In genomic region chr2:27866237-27866636, GRCh38 we compare ENCODE assay signal across 33 cellular contexts. TPM values are rescaled to one million over a fixed set of nuclear protein-coding genes. Genes with fewer than 3 reads are reported as not detected.
"Had no signal": no experiment of that assay in that cellular context is flagged by ENCODE, and none has a peak within 500 bp of the region (broad histone marks: within the 10 kb centered on the region; RNA-seq: fewer than 3 reads in every experiment).

No MANE protein-coding gene starts in this region.

- ATAC-seq: activated CD4-positive, CD25-positive, alpha-beta regulatory T cell treated with anti-CD3 and anti-CD28 coated beads, Interleukin-2, amount 50 U/mL, for 24 hours; activated CD8-positive, alpha-beta memory T cell treated with anti-CD3 and anti-CD28 coated beads, Interleukin-2, amount 10 ng/mL, durations not matched to agents 7 days and 5 days; activated CD8-positive, alpha-beta T cell treated with anti-CD3 and anti-CD28 coated beads, Interleukin-2, amount 10 ng/mL, durations not matched to agents 7 days and 5 days; activated naive CD4-positive, alpha-beta T cell treated with anti-CD3 and anti-CD28 coated beads, Interleukin-2, amount 50 U/mL, for 72 hours; foreskin keratinocyte; gastrocnemius medialis; heart left ventricle; T-helper 17 cell had no signal

- H3K9me3 Mint-ChIP-seq: activated B cell treated with CpG ODN at 0.5 μM for 24 hours; activated CD4-positive, alpha-beta memory T cell treated with anti-CD3 and anti-CD28 coated beads for 36 hours; activated naive CD4-positive, alpha-beta T cell treated with anti-CD3 and anti-CD28 coated beads, Interleukin-2, amount 10 ng/mL, durations not matched to agents 7 days and 5 days; activated naive CD4-positive, alpha-beta T cell treated with anti-CD3 and anti-CD28 coated beads, Interleukin-2, amount 50 U/mL, for 72 hours; activated naive CD8-positive, alpha-beta T cell treated with anti-CD3 and anti-CD28 coated beads, Interleukin-2, amount 10 ng/mL, durations not matched to agents 7 days and 5 days; activated T-helper 1 cell treated with anti-CD3 and anti-CD28 coated beads, Interleukin-12 subunit alpha, Interleukin-12 subunit beta, Interleukin-2, Interleukin-4 antibody, amounts not matched to agents 30 ng/mL and 10 ng/mL and 1 ng/mL, durations not matched to agents 14 hours and 24 hours and 36 hours; activated T-helper 2 cell treated with anti-CD3 and anti-CD28 coated beads, Interferon-gamma antibody, Interleukin-2, Interleukin-4, amounts not matched to agents 10 μg/mL and 5 μg/mL and 100 μg/mL, durations not matched to agents 14 hours and 24 hours and 36 hours; brain; dendritic cell treated with granulocyte-macrophage colony-stimulating factor and Interleukin-4, amounts not matched to agents 40 ng/mL and 50 ng/mL, for 4 days; T-helper 2 cell treated with Interferon-gamma antibody and Interleukin-4, amounts not matched to agents 5 μg/mL and 100 μg/mL, for 36 hours had no signal

- FAIRE-seq: endometrium had no signal

- H3K4me3 Mint-ChIP-seq: activated B cell treated with CpG ODN at 0.5 μM for 24 hours; activated CD4-positive, alpha-beta memory T cell treated with anti-CD3 and anti-CD28 coated beads for 36 hours; activated CD8-positive, alpha-beta memory T cell treated with anti-CD3 and anti-CD28 coated beads, Interleukin-2, amount 10 ng/mL, durations not matched to agents 7 days and 5 days; activated CD8-positive, alpha-beta T cell treated with anti-CD3 and anti-CD28 coated beads, Interleukin-2, amount 10 ng/mL, durations not matched to agents 7 days and 5 days; activated naive CD4-positive, alpha-beta T cell treated with anti-CD3 and anti-CD28 coated beads, Interleukin-2, amount 10 ng/mL, durations not matched to agents 7 days and 5 days; activated naive CD8-positive, alpha-beta T cell treated with anti-CD3 and anti-CD28 coated beads, Interleukin-2, amount 10 ng/mL, durations not matched to agents 7 days and 5 days; activated T-helper 1 cell treated with anti-CD3 and anti-CD28 coated beads, Interleukin-12 subunit alpha, Interleukin-12 subunit beta, Interleukin-2, Interleukin-4 antibody, amounts not matched to agents 30 ng/mL and 10 ng/mL and 1 ng/mL, durations not matched to agents 14 hours and 24 hours and 36 hours; brain; dendritic cell treated with granulocyte-macrophage colony-stimulating factor and Interleukin-4, amounts not matched to agents 40 ng/mL and 50 ng/mL, for 4 days; T-helper 17 cell; T-helper 2 cell treated with Interferon-gamma antibody and Interleukin-4, amounts not matched to agents 5 μg/mL and 100 μg/mL, for 36 hours had no signal

- H3K36me3 Mint-ChIP-seq: activated naive CD4-positive, alpha-beta T cell treated with anti-CD3 and anti-CD28 coated beads, Interleukin-2, amount 10 ng/mL, durations not matched to agents 7 days and 5 days; brain had no signal

- DNase-seq: activated B cell treated with CpG ODN at 0.5 μM for 24 hours; activated CD4-positive, alpha-beta memory T cell treated with anti-CD3 and anti-CD28 coated beads for 36 hours; activated CD4-positive, alpha-beta T cell treated with anti-CD3 and anti-CD28 coated beads for 48 hours; activated CD4-positive, alpha-beta T cell treated with anti-CD3 and anti-CD28 coated beads, Interleukin-2, amount 50 U/mL, for 1 hour; activated CD8-positive, alpha-beta memory T cell treated with anti-CD3 and anti-CD28 coated beads, Interleukin-2, amount 10 ng/mL, durations not matched to agents 7 days and 5 days; activated CD8-positive, alpha-beta memory T cell treated with anti-CD3 and anti-CD28 coated beads, Interleukin-2, amount 50 U/mL, for 4 hours; activated CD8-positive, alpha-beta T cell treated with anti-CD3 and anti-CD28 coated beads, Interleukin-2, amount 10 ng/mL, durations not matched to agents 7 days and 5 days; activated gamma-delta T cell; activated naive CD4-positive, alpha-beta T cell; activated naive CD4-positive, alpha-beta T cell treated with anti-CD3 and anti-CD28 coated beads, Interleukin-2, amount 10 ng/mL, durations not matched to agents 7 days and 5 days; activated naive CD8-positive, alpha-beta T cell treated with anti-CD3 and anti-CD28 coated beads, Interleukin-2, amount 10 ng/mL, durations not matched to agents 7 days and 5 days; activated T-cell treated with anti-CD3 and anti-CD28 coated beads, Interleukin-2, amount 50 U/mL, for 1 hour; activated T-cell treated with anti-CD3 and anti-CD28 coated beads, Interleukin-2, amount 50 U/mL, for 48 hours; central memory CD4-positive, alpha-beta T cell; effector CD4-positive, alpha-beta T cell; erythroblast; foreskin keratinocyte; gastrocnemius medialis; glutamatergic neuron; heart left ventricle; hypothalamus; T-helper 17 cell; T1000; WERI-Rb-1 had no signal

- H3K4me1 Mint-ChIP-seq: activated B cell treated with CpG ODN at 0.5 μM for 24 hours; activated naive CD4-positive, alpha-beta T cell treated with anti-CD3 and anti-CD28 coated beads, Interleukin-2, amount 10 ng/mL, durations not matched to agents 7 days and 5 days had no signal

- H3K27ac Mint-ChIP-seq: activated B cell treated with CpG ODN at 0.5 μM for 24 hours; activated CD4-positive, alpha-beta memory T cell treated with anti-CD3 and anti-CD28 coated beads for 36 hours; activated CD8-positive, alpha-beta memory T cell treated with anti-CD3 and anti-CD28 coated beads, Interleukin-2, amount 10 ng/mL, durations not matched to agents 7 days and 5 days; activated CD8-positive, alpha-beta T cell treated with anti-CD3 and anti-CD28 coated beads, Interleukin-2, amount 10 ng/mL, durations not matched to agents 7 days and 5 days; activated naive CD4-positive, alpha-beta T cell treated with anti-CD3 and anti-CD28 coated beads, Interleukin-2, amount 10 ng/mL, durations not matched to agents 7 days and 5 days; activated naive CD4-positive, alpha-beta T cell treated with anti-CD3 and anti-CD28 coated beads, Interleukin-2, amount 50 U/mL, for 72 hours; activated naive CD8-positive, alpha-beta T cell treated with anti-CD3 and anti-CD28 coated beads, Interleukin-2, amount 10 ng/mL, durations not matched to agents 7 days and 5 days; activated T-helper 1 cell treated with anti-CD3 and anti-CD28 coated beads, Interleukin-12 subunit alpha, Interleukin-12 subunit beta, Interleukin-2, Interleukin-4 antibody, amounts not matched to agents 30 ng/mL and 10 ng/mL and 1 ng/mL, durations not matched to agents 14 hours and 24 hours and 36 hours; activated T-helper 2 cell treated with anti-CD3 and anti-CD28 coated beads, Interferon-gamma antibody, Interleukin-2, Interleukin-4, amounts not matched to agents 10 μg/mL and 5 μg/mL and 100 μg/mL, durations not matched to agents 14 hours and 24 hours and 36 hours; brain; T-helper 17 cell; T-helper 2 cell treated with Interferon-gamma antibody and Interleukin-4, amounts not matched to agents 5 μg/mL and 100 μg/mL, for 36 hours had no signal

- H3K27me3 Mint-ChIP-seq: activated CD4-positive, alpha-beta memory T cell treated with anti-CD3 and anti-CD28 coated beads for 36 hours; activated CD8-positive, alpha-beta memory T cell treated with anti-CD3 and anti-CD28 coated beads, Interleukin-2, amount 10 ng/mL, durations not matched to agents 7 days and 5 days; brain; dendritic cell treated with granulocyte-macrophage colony-stimulating factor and Interleukin-4, amounts not matched to agents 40 ng/mL and 50 ng/mL, for 4 days; T-helper 17 cell had no signal

RNA-seq across cellular contexts. Expression of gene RBKS, which starts 23.9 kb away (rescaled TPM):
- total RNA-seq: ascending aorta had no signal
